In genomic region chr15:96332854-96333193, GRCh38 we compare ENCODE assay signal across 8 cellular contexts. TPM values are rescaled to one million over a fixed set of nuclear protein-coding genes. Genes with fewer than 3 reads are reported as not detected.
DNase-seq lines count a peak whose midpoint lies in the region; ATAC-seq and TF ChIP-seq lines count a peak whose summit lies in the region.

No MANE protein-coding gene starts in this region.

- peak overlapping the region; percentile 97 for H3K4me3 ChIP-seq in urinary bladder (ENCODE audit: low read depth, low read length)

- CTCF ChIA-PET in MCF 10A (lab: Yijun Ruan, JAX), result interaction anchor here (1.2 kb wide), 1 partner anchor 22 kb away, joined by 3 read pairs; no protein-coding TSS in a partner anchor

- H3K9me3 Mint-ChIP-seq in activated naive CD4-positive, alpha-beta T cell treated with anti-CD3 and anti-CD28 coated beads, Interleukin-2, amount 50 U/mL, for 24 hours, result peaks cover 20% of the 10 kb centered on the region
- no peaks in the 10 kb centered on the region for H3K9me3 Mint-ChIP-seq in MCF 10A (ENCODE audit: unreplicated experiment)

- H3K27ac ChIP-seq in urinary bladder (ENCODE audit: low read depth), result peak overlapping the region; percentile 96

- peaks cover 1% of the 10 kb centered on the region for H3K36me3 Mint-ChIP-seq in activated naive CD4-positive, alpha-beta T cell treated with anti-CD3 and anti-CD28 coated beads, Interleukin-2, amount 50 U/mL, for 24 hours
- H3K36me3 Mint-ChIP-seq in MCF 10A (ENCODE audit: insufficient read depth, unreplicated experiment), result peaks cover 19% of the 10 kb centered on the region

- BruUV-seq in MCF 10A (replicated peaks; lab: Mats Ljungman, UMichigan), result no TSS peak

- ATAC-seq in HG02852 (IDR thresholded peaks at IDR 0.05; ENCODE audit: unreplicated experiment), result no peak
- no peak for ATAC-seq in HG02938 (IDR thresholded peaks at IDR 0.05; ENCODE audit: unreplicated experiment)
- ATAC-seq in sciatic nerve, result no peak

- DNase-seq in activated naive CD4-positive, alpha-beta T cell (lab: John Stamatoyannopoulos, UW), result no peak
- DNase-seq in MCF 10A (ENCODE audit: unreplicated experiment) (peak; percentile 51), lung microvascular endothelial cell (ENCODE audit: low read depth in 2 of 2) (peak; percentile 35 to 52), sciatic nerve (ENCODE audit: low spot score) (no peak)

- H3K4me1 Mint-ChIP-seq in activated naive CD4-positive, alpha-beta T cell treated with anti-CD3 and anti-CD28 coated beads, Interleukin-2, amount 50 U/mL, for 24 hours, result peaks cover 26% of the 10 kb centered on the region
- peaks cover 35% of the 10 kb centered on the region for H3K4me1 Mint-ChIP-seq in MCF 10A (ENCODE audit: insufficient read depth, unreplicated experiment)

- no peak overlapping the region for H3K27ac Mint-ChIP-seq in activated naive CD4-positive, alpha-beta T cell treated with anti-CD3 and anti-CD28 coated beads, Interleukin-2, amount 50 U/mL, for 24 hours
- peak overlapping the region; percentile 98 for H3K27ac Mint-ChIP-seq in MCF 10A (ENCODE audit: low read depth, unreplicated experiment)

- intact Hi-C loops in MCF 10A (cut with micrococcal nuclease), result no loop called here
- intact Hi-C loops in sciatic nerve (cut with DNase I), result loop anchor here (5.0 kb wide), 1 partner anchor 559 kb away; no protein-coding TSS in a partner anchor

- POLR2A ChIA-PET in MCF 10A (lab: Yijun Ruan, JAX), result interaction anchor here (0.7 to 7.6 kb wide), 4 partner anchors 6 to 557 kb away, joined by 3 to 156 read pairs (median 4); no protein-coding TSS in a partner anchor

- no peak for TF ChIP-seq CTCF in MCF 10A (IDR thresholded peaks at IDR 0.05; ENCODE audit: unreplicated experiment)

- no peaks in the 10 kb centered on the region for H3K36me3 ChIP-seq in urinary bladder (ENCODE audit: insufficient read depth)

- H3K4me1 ChIP-seq in urinary bladder (ENCODE audit: insufficient read depth), result no peaks in the 10 kb centered on the region

- peak overlapping the region; percentile 0 for H3K4me3 Mint-ChIP-seq in activated naive CD4-positive, alpha-beta T cell treated with anti-CD3 and anti-CD28 coated beads, Interleukin-2, amount 50 U/mL, for 24 hours
- peak overlapping the region; percentile 84 for H3K4me3 Mint-ChIP-seq in MCF 10A (ENCODE audit: unreplicated experiment)

- WGBS in urinary bladder, result 1% methylated on average over 13 of the region's 13 CpGs

- H3K27me3 Mint-ChIP-seq in activated naive CD4-positive, alpha-beta T cell treated with anti-CD3 and anti-CD28 coated beads, Interleukin-2, amount 50 U/mL, for 24 hours, result peaks cover 60% of the 10 kb centered on the region
- H3K27me3 Mint-ChIP-seq in MCF 10A (ENCODE audit: insufficient read depth, unreplicated experiment), result no peaks in the 10 kb centered on the region

RNA-seq across cellular contexts. Expression of gene NR2F2, which starts 2.3 kb away (rescaled TPM):
- total RNA-seq in MCF 10A (2022) (9.6 and 10.9 TPM in 2 replicates), lung microvascular endothelial cell (17.4 and 25.0 TPM in 2 replicates), urinary bladder (28.0 TPM), sciatic nerve (242 TPM)
- 66.2 TPM for polyA plus RNA-seq in urinary bladder

Comparison
In these comparisons a context has a peak if more than half of its experiments do, and no peak if none do; other contexts are left out.
1. DNase-seq: peak in MCF 10A (single experiment) and lung microvascular endothelial cell (2 of 2); none in activated naive CD4-positive, alpha-beta T cell (0 of 4) and sciatic nerve (single experiment).